2 cellular contexts compared by ENCODE assay signal in the genomic region with DNA sequence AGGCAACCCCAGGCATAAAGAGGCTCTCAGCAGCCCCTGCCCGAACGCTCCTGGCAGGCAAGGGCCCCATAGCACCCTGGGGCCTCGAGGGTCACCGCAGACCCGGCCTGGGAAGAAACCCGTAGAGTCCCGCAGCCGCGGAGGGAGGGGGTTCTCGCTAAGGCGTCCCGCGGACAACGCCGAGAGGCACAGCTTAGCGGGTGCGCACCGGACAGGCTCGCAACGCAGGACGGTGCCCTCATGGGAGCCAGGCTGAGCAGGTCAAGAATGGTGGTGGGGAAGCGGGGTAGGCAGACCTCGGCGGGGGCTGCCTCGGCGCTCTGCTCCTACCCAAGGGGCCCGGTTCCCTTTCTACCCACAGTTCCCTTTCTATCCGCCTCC.
A peak's percentile ranks its signal among the peaks of the same experiment; 100 is the strongest.
TF ChIP-seq lines count a peak whose summit lies in the region.

No MANE protein-coding gene starts in this region.

TF ChIP-seq in K562, 482 proteins besides CTCF, POLR2A, EP300 and RAD21:
- peak; percentile 97 for TF ChIP-seq ZBTB33 (CRISPR knock-in tag; IDR thresholded peaks at IDR 0.05)
- TF ChIP-seq, protein P1, sequence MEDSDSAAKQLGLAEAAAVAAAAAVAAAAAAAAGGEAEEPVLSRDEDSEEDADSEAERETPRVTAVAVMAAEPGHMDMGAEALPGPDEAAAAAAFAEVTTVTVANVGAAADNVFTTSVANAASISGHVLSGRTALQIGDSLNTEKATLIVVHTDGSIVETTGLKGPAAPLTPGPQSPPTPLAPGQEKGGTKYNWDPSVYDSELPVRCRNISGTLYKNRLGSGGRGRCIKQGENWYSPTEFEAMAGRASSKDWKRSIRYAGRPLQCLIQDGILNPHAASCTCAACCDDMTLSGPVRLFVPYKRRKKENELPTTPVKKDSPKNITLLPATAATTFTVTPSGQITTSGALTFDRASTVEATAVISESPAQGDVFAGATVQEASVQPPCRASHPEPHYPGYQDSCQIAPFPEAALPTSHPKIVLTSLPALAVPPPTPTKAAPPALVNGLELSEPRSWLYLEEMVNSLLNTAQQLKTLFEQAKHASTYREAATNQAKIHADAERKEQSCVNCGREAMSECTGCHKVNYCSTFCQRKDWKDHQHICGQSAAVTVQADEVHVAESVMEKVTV (CRISPR knock-in tag; IDR thresholded peaks at IDR 0.05), result no peak
- TF ChIP-seq ZNF592 (IDR thresholded peaks at IDR 0.05), result no peak
- TF ChIP-seq, protein P2, sequence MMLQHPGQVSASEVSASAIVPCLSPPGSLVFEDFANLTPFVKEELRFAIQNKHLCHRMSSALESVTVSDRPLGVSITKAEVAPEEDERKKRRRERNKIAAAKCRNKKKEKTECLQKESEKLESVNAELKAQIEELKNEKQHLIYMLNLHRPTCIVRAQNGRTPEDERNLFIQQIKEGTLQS (IDR thresholded peaks at IDR 0.05), result peak; percentile 7; the same call in 1 of the 2 replicates
- TF ChIP-seq, protein P2 (CRISPR knock-in tag; conservative IDR thresholded peaks at IDR 0.05), result no peak
- no peak for TF ChIP-seq PML (IDR thresholded peaks at IDR 0.05; ENCODE audit: low read length)
- TF ChIP-seq, protein P3, sequence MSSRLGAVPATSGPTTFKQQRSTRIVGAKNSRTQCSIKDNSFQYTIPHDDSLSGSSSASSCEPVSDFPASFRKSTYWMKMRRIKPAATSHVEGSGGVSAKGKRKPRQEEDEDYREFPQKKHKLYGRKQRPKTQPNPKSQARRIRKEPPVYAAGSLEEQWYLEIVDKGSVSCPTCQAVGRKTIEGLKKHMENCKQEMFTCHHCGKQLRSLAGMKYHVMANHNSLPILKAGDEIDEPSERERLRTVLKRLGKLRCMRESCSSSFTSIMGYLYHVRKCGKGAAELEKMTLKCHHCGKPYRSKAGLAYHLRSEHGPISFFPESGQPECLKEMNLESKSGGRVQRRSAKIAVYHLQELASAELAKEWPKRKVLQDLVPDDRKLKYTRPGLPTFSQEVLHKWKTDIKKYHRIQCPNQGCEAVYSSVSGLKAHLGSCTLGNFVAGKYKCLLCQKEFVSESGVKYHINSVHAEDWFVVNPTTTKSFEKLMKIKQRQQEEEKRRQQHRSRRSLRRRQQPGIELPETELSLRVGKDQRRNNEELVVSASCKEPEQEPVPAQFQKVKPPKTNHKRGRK (tag; IDR thresholded peaks at IDR 0.05), result no peak
- peak; percentile 44; the same call in 1 of the 2 replicates for TF ChIP-seq RBFOX2 (IDR thresholded peaks at IDR 0.05; ENCODE audit: low read depth, low read length)
- no peak for TF ChIP-seq KLF16 (IDR thresholded peaks at IDR 0.05)
- TF ChIP-seq POU5F1 (IDR thresholded peaks at IDR 0.05; ENCODE audit: borderline replicate concordance, low read depth, low read length, partially characterized antibody), result no peak
- peak; percentile 82 for TF ChIP-seq RBM22 (IDR thresholded peaks at IDR 0.05; ENCODE audit: low read depth, low read length, poor library complexity, severe bottlenecking)
- peak; percentile 68 for TF ChIP-seq POLR2G (IDR thresholded peaks at IDR 0.05; ENCODE audit: low read depth, low read length)
- TF ChIP-seq SUPT5H (IDR thresholded peaks at IDR 0.05), result 0 out of 2 replicates have a peak, but pooled peaks have one; percentile 18

TF ChIP-seq in HepG2, 621 proteins besides CTCF, POLR2A, EP300 and RAD21:
- no peak for TF ChIP-seq ZNF629 (CRISPR knock-in tag; conservative IDR thresholded peaks at IDR 0.05)
- peak; percentile 50; the same call in 1 of the 2 replicates for TF ChIP-seq RBFOX2 (IDR thresholded peaks at IDR 0.05; ENCODE audit: low read depth, low read length)
- TF ChIP-seq CBFB (CRISPR knock-in tag; IDR thresholded peaks at IDR 0.05), result no peak
- no peak for TF ChIP-seq HHEX (CRISPR knock-in tag; IDR thresholded peaks at IDR 0.05)
- peak; percentile 83 for TF ChIP-seq AGO2 (optimal IDR thresholded peaks at IDR 0.05; ENCODE audit: low read depth, low read length)
- 0 out of 2 replicates have a peak, but pooled peaks have one; percentile 1 for TF ChIP-seq DNMT1 (CRISPR knock-in tag; IDR thresholded peaks at IDR 0.05)
- TF ChIP-seq, protein P4, sequence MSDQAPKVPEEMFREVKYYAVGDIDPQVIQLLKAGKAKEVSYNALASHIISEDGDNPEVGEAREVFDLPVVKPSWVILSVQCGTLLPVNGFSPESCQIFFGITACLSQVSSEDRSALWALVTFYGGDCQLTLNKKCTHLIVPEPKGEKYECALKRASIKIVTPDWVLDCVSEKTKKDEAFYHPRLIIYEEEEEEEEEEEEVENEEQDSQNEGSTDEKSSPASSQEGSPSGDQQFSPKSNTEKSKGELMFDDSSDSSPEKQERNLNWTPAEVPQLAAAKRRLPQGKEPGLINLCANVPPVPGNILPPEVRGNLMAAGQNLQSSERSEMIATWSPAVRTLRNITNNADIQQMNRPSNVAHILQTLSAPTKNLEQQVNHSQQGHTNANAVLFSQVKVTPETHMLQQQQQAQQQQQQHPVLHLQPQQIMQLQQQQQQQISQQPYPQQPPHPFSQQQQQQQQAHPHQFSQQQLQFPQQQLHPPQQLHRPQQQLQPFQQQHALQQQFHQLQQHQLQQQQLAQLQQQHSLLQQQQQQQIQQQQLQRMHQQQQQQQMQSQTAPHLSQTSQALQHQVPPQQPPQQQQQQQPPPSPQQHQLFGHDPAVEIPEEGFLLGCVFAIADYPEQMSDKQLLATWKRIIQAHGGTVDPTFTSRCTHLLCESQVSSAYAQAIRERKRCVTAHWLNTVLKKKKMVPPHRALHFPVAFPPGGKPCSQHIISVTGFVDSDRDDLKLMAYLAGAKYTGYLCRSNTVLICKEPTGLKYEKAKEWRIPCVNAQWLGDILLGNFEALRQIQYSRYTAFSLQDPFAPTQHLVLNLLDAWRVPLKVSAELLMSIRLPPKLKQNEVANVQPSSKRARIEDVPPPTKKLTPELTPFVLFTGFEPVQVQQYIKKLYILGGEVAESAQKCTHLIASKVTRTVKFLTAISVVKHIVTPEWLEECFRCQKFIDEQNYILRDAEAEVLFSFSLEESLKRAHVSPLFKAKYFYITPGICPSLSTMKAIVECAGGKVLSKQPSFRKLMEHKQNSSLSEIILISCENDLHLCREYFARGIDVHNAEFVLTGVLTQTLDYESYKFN (CRISPR knock-in tag; conservative IDR thresholded peaks at IDR 0.05), result no peak
- TF ChIP-seq, protein P5, sequence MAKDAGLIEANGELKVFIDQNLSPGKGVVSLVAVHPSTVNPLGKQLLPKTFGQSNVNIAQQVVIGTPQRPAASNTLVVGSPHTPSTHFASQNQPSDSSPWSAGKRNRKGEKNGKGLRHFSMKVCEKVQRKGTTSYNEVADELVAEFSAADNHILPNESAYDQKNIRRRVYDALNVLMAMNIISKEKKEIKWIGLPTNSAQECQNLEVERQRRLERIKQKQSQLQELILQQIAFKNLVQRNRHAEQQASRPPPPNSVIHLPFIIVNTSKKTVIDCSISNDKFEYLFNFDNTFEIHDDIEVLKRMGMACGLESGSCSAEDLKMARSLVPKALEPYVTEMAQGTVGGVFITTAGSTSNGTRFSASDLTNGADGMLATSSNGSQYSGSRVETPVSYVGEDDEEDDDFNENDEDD (CRISPR knock-in tag; IDR thresholded peaks at IDR 0.05; ENCODE audit: borderline replicate concordance), result no peak
- TF ChIP-seq, protein P6, sequence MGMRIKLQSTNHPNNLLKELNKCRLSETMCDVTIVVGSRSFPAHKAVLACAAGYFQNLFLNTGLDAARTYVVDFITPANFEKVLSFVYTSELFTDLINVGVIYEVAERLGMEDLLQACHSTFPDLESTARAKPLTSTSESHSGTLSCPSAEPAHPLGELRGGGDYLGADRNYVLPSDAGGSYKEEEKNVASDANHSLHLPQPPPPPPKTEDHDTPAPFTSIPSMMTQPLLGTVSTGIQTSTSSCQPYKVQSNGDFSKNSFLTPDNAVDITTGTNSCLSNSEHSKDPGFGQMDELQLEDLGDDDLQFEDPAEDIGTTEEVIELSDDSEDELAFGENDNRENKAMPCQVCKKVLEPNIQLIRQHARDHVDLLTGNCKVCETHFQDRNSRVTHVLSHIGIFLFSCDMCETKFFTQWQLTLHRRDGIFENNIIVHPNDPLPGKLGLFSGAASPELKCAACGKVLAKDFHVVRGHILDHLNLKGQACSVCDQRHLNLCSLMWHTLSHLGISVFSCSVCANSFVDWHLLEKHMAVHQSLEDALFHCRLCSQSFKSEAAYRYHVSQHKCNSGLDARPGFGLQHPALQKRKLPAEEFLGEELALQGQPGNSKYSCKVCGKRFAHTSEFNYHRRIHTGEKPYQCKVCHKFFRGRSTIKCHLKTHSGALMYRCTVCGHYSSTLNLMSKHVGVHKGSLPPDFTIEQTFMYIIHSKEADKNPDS (CRISPR knock-in tag; IDR thresholded peaks at IDR 0.05), result no peak
- no peak for TF ChIP-seq ZNF296 (CRISPR knock-in tag; conservative IDR thresholded peaks at IDR 0.05)
- TF ChIP-seq ZSCAN31 (CRISPR knock-in tag; IDR thresholded peaks at IDR 0.05; ENCODE audit: low read depth), result no peak
- no peak for TF ChIP-seq HNRNPK (IDR thresholded peaks at IDR 0.05; ENCODE audit: low read depth, low read length, poor library complexity, severe bottlenecking)
- TF ChIP-seq, protein P7, sequence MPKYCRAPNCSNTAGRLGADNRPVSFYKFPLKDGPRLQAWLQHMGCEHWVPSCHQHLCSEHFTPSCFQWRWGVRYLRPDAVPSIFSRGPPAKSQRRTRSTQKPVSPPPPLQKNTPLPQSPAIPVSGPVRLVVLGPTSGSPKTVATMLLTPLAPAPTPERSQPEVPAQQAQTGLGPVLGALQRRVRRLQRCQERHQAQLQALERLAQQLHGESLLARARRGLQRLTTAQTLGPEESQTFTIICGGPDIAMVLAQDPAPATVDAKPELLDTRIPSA (CRISPR knock-in tag; IDR thresholded peaks at IDR 0.05; ENCODE audit: borderline replicate concordance), result no peak
- no peak for TF ChIP-seq ZBTB33 (CRISPR knock-in tag; IDR thresholded peaks at IDR 0.05)
- no peak for TF ChIP-seq ZNF790 (CRISPR knock-in tag; IDR thresholded peaks at IDR 0.05; ENCODE audit: borderline replicate concordance)
